Comparison of ENCODE assay signal across 8 cellular contexts in genomic region chr3:33798113-33798417, GRCh38. TPM values are rescaled to one million over a fixed set of nuclear protein-coding genes. Genes with fewer than 3 reads are reported as not detected.
DNase-seq lines count a peak whose midpoint lies in the region; ATAC-seq and TF ChIP-seq lines count a peak whose summit lies in the region.

No MANE protein-coding gene starts in this region.

- peak overlapping the region; percentile 92 for H3K4me3 ChIP-seq in CD4-positive, CD25-positive, alpha-beta regulatory T cell (ENCODE audit: low read depth, low read length)
- peak overlapping the region; percentile 79 to 91 (median 80) for H3K4me3 ChIP-seq in breast epithelium
- peak overlapping the region; percentile 94 for H3K4me3 ChIP-seq in mononuclear cell (ENCODE audit: low read length)

- no peak for DNase-seq in CD4-positive, CD25-positive, alpha-beta regulatory T cell
- DNase-seq in breast epithelium (ENCODE audit: low spot score in 2 of 2) = no peak
- DNase-seq in stimulated activated CD4-positive, alpha-beta T cell treated with anti-CD3 and anti-CD28 coated beads, Interleukin-4, amount 100 ng/mL, for 24 hours = no peak
- no peak for DNase-seq in NCI-H1436 treated with DMSO at 0.1 percent for 48 hours (lab: John Stamatoyannopoulos, UW)
- DNase-seq in T-helper 9 cell = no peak

- H3K27me3 Mint-ChIP-seq in CD4-positive, CD25-positive, alpha-beta regulatory T cell = peaks cover 10% of the 10 kb centered on the region

- H3K36me3 Mint-ChIP-seq in CD4-positive, CD25-positive, alpha-beta regulatory T cell = peaks cover 4% of the 10 kb centered on the region

- peaks cover 0 to 4% (median 0%) of the 10 kb centered on the region in 7 donors for H3K9me3 Mint-ChIP-seq in CD4-positive, CD25-positive, alpha-beta regulatory T cell

- intact Hi-C loops in breast epithelium (cut with DNase I; ENCODE audit: low total_unique reads) = no loop called here

- no peaks in the 10 kb centered on the region for H3K9me3 ChIP-seq in CD4-positive, CD25-positive, alpha-beta regulatory T cell (ENCODE audit: control insufficient read depth in 2 of 2, low read length in 2 of 2)
- H3K9me3 ChIP-seq in breast epithelium (no peaks in the 10 kb centered on the region), mononuclear cell (ENCODE audit: low read depth, low read length) (no peaks in the 10 kb centered on the region)

- peak overlapping the region; percentile 97 to 100 (median 99) for H3K4me3 Mint-ChIP-seq in CD4-positive, CD25-positive, alpha-beta regulatory T cell

- H3K36me3 ChIP-seq in CD4-positive, CD25-positive, alpha-beta regulatory T cell (ENCODE audit: control insufficient read depth, insufficient read depth, low read length) = peaks cover 2% of the 10 kb centered on the region
- no peaks in the 10 kb centered on the region for H3K36me3 ChIP-seq in breast epithelium

- H3K27me3 ChIP-seq in CD4-positive, CD25-positive, alpha-beta regulatory T cell (ENCODE audit: control insufficient read depth, insufficient read depth, low read length) = no peaks in the 10 kb centered on the region
- H3K27me3 ChIP-seq in breast epithelium (no peaks in the 10 kb centered on the region), mononuclear cell (ENCODE audit: insufficient read depth, low read length) (no peaks in the 10 kb centered on the region)

- TF ChIP-seq CTCF in breast epithelium (IDR thresholded peaks at IDR 0.05) = no peak

- peak; percentile 53 to 60 for ATAC-seq in CD4-positive, CD25-positive, alpha-beta regulatory T cell (ENCODE audit: low read depth in 2 of 2)
- ATAC-seq in GM19468 (IDR thresholded peaks at IDR 0.05; ENCODE audit: extremely low read depth, unreplicated experiment) (peak; percentile 18), HG03520 (IDR thresholded peaks at IDR 0.05; ENCODE audit: unreplicated experiment) (peak; percentile 56)

- peaks cover 30 to 60% (median 40%) of the 10 kb centered on the region in 4 donors for H3K4me1 Mint-ChIP-seq in CD4-positive, CD25-positive, alpha-beta regulatory T cell

- H3K27ac Mint-ChIP-seq in CD4-positive, CD25-positive, alpha-beta regulatory T cell = peak overlapping the region; percentile 97 to 98 (median 97)

- H3K27ac ChIP-seq in CD4-positive, CD25-positive, alpha-beta regulatory T cell (ENCODE audit: insufficient read depth, low read length, poor library complexity, severe bottlenecking) = peak overlapping the region; percentile 85
- H3K27ac ChIP-seq in breast epithelium = peak overlapping the region; percentile 98 to 99

- TF ChIP-seq POLR2A in breast epithelium (IDR thresholded peaks at IDR 0.05) = no peak

- H3K4me1 ChIP-seq in CD4-positive, CD25-positive, alpha-beta regulatory T cell (ENCODE audit: control insufficient read depth, insufficient read depth, low read length, poor library complexity, severe bottlenecking) = peaks cover 39% of the 10 kb centered on the region
- H3K4me1 ChIP-seq in breast epithelium (peaks cover 0 to 9% of the 10 kb centered on the region in 2 donors), mononuclear cell (ENCODE audit: insufficient read depth, low read length) (peaks cover 45% of the 10 kb centered on the region)

RNA-seq across cellular contexts. Expression of gene PDCD6IP, which starts 0.4 kb away (rescaled TPM):
- total RNA-seq in CD4-positive, CD25-positive, alpha-beta regulatory T cell = 178 TPM
- polyA plus RNA-seq in CD4-positive, CD25-positive, alpha-beta regulatory T cell = 10 to 100 TPM; 73.0 to 86.1 (median 78.8) TPM
- total RNA-seq in breast epithelium (100 to 1,000 TPM; 152 to 242 (median 204) TPM), mononuclear cell (152 TPM)
